In the genomic region with DNA sequence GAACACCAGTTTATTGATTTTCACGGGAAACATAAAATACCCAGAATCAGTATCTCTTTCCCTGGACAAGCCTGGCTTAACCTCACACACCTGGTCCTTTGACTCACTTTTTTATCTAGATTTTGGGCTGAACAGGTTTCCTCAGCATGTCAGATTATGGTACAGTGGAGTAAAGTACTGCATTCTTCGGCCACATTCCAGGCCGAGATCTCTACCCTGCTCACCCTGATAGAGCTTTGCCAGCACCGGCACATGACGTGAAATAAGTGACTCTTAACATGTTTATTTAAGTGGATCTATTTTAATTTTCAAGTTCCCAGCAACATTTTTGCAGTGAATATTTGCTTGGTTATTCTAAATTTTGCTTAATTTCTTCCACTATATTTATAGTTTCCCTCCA, we compare ENCODE assay signal across 14 cellular contexts.
"Had no signal": no experiment of that assay in that cellular context is flagged by ENCODE, and none has a peak within 500 bp of the region (broad histone marks: within the 10 kb centered on the region; RNA-seq: fewer than 3 reads in every experiment).

No MANE protein-coding gene starts in this region.

- H3K9me3 Mint-ChIP-seq: activated T-helper 1 cell treated with anti-CD3 and anti-CD28 coated beads, Interleukin-12 subunit alpha, Interleukin-12 subunit beta, Interleukin-2, Interleukin-4 antibody, amounts not matched to agents 30 ng/mL and 10 ng/mL and 1 ng/mL, durations not matched to agents 14 hours and 24 hours and 36 hours had no signal

- H3K4me3 ChIP-seq: colonic mucosa, tibial nerve had no signal

- DNase-seq: activated CD4-positive, CD25-positive, alpha-beta regulatory T cell treated with anti-CD3 and anti-CD28 coated beads, Interleukin-2, amount 50 U/mL, for 72 hours; activated naive CD4-positive, alpha-beta T cell; activated naive CD8-positive, alpha-beta T cell treated with anti-CD3 and anti-CD28 coated beads, Interleukin-2, amount 10 ng/mL, durations not matched to agents 7 days and 5 days; aorta; colonic mucosa; hippocampal formation; kidney; stimulated activated CD4-positive, alpha-beta T cell treated with anti-CD3 and anti-CD28 coated beads, Interleukin-4, amount 100 ng/mL, for 1 hour; stimulated activated naive CD4-positive, alpha-beta T cell; substantia nigra; T1000 had no signal

- H3K27ac Mint-ChIP-seq: activated naive CD8-positive, alpha-beta T cell treated with anti-CD3 and anti-CD28 coated beads, Interleukin-2, amount 10 ng/mL, durations not matched to agents 7 days and 5 days; activated T-helper 1 cell treated with anti-CD3 and anti-CD28 coated beads, Interleukin-12 subunit alpha, Interleukin-12 subunit beta, Interleukin-2, Interleukin-4 antibody, amounts not matched to agents 30 ng/mL and 10 ng/mL and 1 ng/mL, durations not matched to agents 14 hours and 24 hours and 36 hours had no signal

- ATAC-seq: esophagus mucosa had no signal

- H3K4me1 Mint-ChIP-seq: activated naive CD8-positive, alpha-beta T cell treated with anti-CD3 and anti-CD28 coated beads, Interleukin-2, amount 10 ng/mL, durations not matched to agents 7 days and 5 days had no signal

- H3K36me3 Mint-ChIP-seq: activated naive CD8-positive, alpha-beta T cell treated with anti-CD3 and anti-CD28 coated beads, Interleukin-2, amount 10 ng/mL, durations not matched to agents 7 days and 5 days had no signal

- H3K4me3 Mint-ChIP-seq: activated naive CD8-positive, alpha-beta T cell treated with anti-CD3 and anti-CD28 coated beads, Interleukin-2, amount 10 ng/mL, durations not matched to agents 7 days and 5 days; activated T-helper 1 cell treated with anti-CD3 and anti-CD28 coated beads, Interleukin-12 subunit alpha, Interleukin-12 subunit beta, Interleukin-2, Interleukin-4 antibody, amounts not matched to agents 30 ng/mL and 10 ng/mL and 1 ng/mL, durations not matched to agents 14 hours and 24 hours and 36 hours had no signal
